In the genomic region with DNA sequence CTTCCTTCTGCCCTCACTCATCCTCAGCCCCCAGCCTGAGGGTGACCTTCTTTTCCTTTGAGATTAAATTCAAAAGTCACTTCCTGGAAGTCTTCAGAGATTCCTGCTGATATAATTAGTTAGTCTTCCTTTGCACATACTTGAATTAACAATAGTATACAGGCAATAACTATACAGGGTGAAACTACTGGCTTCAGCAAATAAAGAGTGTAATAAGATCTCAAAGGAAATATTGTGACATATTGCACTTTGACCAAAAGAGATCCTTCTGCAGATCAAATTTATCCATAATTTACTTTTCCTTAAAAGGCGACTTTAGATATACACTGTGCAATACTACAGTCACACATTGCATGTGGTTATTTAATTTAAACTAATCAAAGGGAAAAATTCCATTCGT, we compare ENCODE assay signal across 18 cellular contexts.
DNase-seq lines count a peak whose midpoint lies in the region; TF ChIP-seq lines count a peak whose summit lies in the region.
"Had no signal": no experiment of that assay in that cellular context is flagged by ENCODE, and none has a peak within 500 bp of the region (broad histone marks: within the 10 kb centered on the region; RNA-seq: fewer than 3 reads in every experiment).

No MANE protein-coding gene starts in this region.

- no peaks in the 10 kb centered on the region for H4K20me1 ChIP-seq in neural progenitor cell (ENCODE audit: low read depth)

- H2BK5ac ChIP-seq in mesenchymal stem cell (ENCODE audit: low read depth, low read length, poor library complexity, severe bottlenecking): peak overlapping the region; percentile 31

- H2AK5ac ChIP-seq in mesenchymal stem cell (ENCODE audit: low read length, severe bottlenecking): no peak overlapping the region

- intact Hi-C loops in Calu3 (cut with micrococcal nuclease; ENCODE audit: unreplicated experiment) (no loop called here), colonic mucosa (cut with DNase I) (no loop called here)

- no peak overlapping the region for H2BK15ac ChIP-seq in mesenchymal stem cell (ENCODE audit: low read depth, poor library complexity, severe bottlenecking)

- H3K27ac Mint-ChIP-seq in Calu3 (ENCODE audit: unreplicated experiment): peak overlapping the region; percentile 79
- H3K27ac Mint-ChIP-seq in neural progenitor cell: no peak overlapping the region
- H3K27ac Mint-ChIP-seq: B cell; CD8-positive, alpha-beta T cell had no signal

- no peak overlapping the region for H3K4ac ChIP-seq in mesenchymal stem cell (ENCODE audit: low read depth in 1 of 2, low read length in 2 of 2)

- H2AFZ ChIP-seq in mesenchymal stem cell (ENCODE audit: low read depth, low read length) (no peak overlapping the region), neural progenitor cell (replicated peaks) (no peak overlapping the region)

- no peak overlapping the region for H3K23ac ChIP-seq in mesenchymal stem cell (ENCODE audit: low read length in 2 of 2)

- H3K18ac ChIP-seq in mesenchymal stem cell (ENCODE audit: low read depth in 1 of 2, low read length in 2 of 2): no peak overlapping the region

- no TSS peak for BruUV-seq in Calu3 (replicated peaks; lab: Mats Ljungman, UMichigan)

- H3K4me3 ChIP-seq in mesenchymal stem cell (ENCODE audit: insufficient read depth in 1 of 2, low read depth in 1 of 2, low read length in 2 of 2): no peak overlapping the region
- no peak overlapping the region for H3K4me3 ChIP-seq in neural progenitor cell
- H3K4me3 ChIP-seq in colonic mucosa: no peak overlapping the region
- H3K4me3 ChIP-seq: MG63, SJCRH30 had no signal

- H3K9me3 Mint-ChIP-seq in Calu3 (ENCODE audit: low read depth, unreplicated experiment): no peaks in the 10 kb centered on the region
- peaks cover 3% of the 10 kb centered on the region for H3K9me3 Mint-ChIP-seq in neural progenitor cell
- H3K9me3 Mint-ChIP-seq: CD8-positive, alpha-beta T cell had no signal

- CTCF ChIA-PET in Calu3 (lab: Charles Lee): interaction anchor here (0.9 kb wide), 1 partner anchor 12 kb away, joined by 4 read pairs; no protein-coding TSS in a partner anchor

- H3K79me1 ChIP-seq in mesenchymal stem cell (replicated peaks; ENCODE audit: low read length, poor library complexity, severe bottlenecking): no peaks in the 10 kb centered on the region

- peak overlapping the region; percentile 19 for H2BK120ac ChIP-seq in mesenchymal stem cell (ENCODE audit: low read depth, low read length)

- H3K27me3 ChIP-seq in mesenchymal stem cell (ENCODE audit: control insufficient read depth in 1 of 2, insufficient read depth in 1 of 2, low read length in 2 of 2) (no peaks in the 10 kb centered on the region), neural progenitor cell (no peaks in the 10 kb centered on the region), colonic mucosa (no peaks in the 10 kb centered on the region)
- H3K27me3 ChIP-seq: MG63, SJCRH30 had no signal

- H3K4me1 ChIP-seq in mesenchymal stem cell (ENCODE audit: control insufficient read depth, insufficient read depth, low read depth, low read length) (peaks cover 1% of the 10 kb centered on the region), neural progenitor cell (no peaks in the 10 kb centered on the region), colonic mucosa (no peaks in the 10 kb centered on the region)
- H3K4me1 ChIP-seq: SJCRH30 had no signal

- H4K91ac ChIP-seq in mesenchymal stem cell (ENCODE audit: low read length): no peak overlapping the region

- H3K4me2 ChIP-seq in mesenchymal stem cell (ENCODE audit: low read length, poor library complexity, severe bottlenecking) (no peak overlapping the region), neural progenitor cell (no peak overlapping the region)

- no peak for DNase-seq in Calu3
- peak; percentile 73 for DNase-seq in NCI-H69 (lab: John Stamatoyannopoulos, UW)
- no peak for DNase-seq in mesenchymal stem cell
- DNase-seq in neural progenitor cell (ENCODE audit: low spot score): no peak
- no peak for DNase-seq in kidney tubule cell (ENCODE audit: low spot score)
- no peak for DNase-seq in dermis blood vessel endothelial cell
- no peak for DNase-seq in colonic mucosa
- DNase-seq: CD8-positive, alpha-beta T cell; DMS153; KG1; MG63; NCI-H2029; NCI-H226; NCI-H510A; NCI-H748 treated with DMSO at 0.1 percent for 48 hours; SJCRH30 had no signal

- H3K9me3 ChIP-seq in mesenchymal stem cell (ENCODE audit: control insufficient read depth, low read length): no peaks in the 10 kb centered on the region
- H3K9me3 ChIP-seq in neural progenitor cell (ENCODE audit: low read depth): no peaks in the 10 kb centered on the region
- no peaks in the 10 kb centered on the region for H3K9me3 ChIP-seq in colonic mucosa
- H3K9me3 ChIP-seq: MG63, SJCRH30 had no signal

- H3K27me3 Mint-ChIP-seq in Calu3 (ENCODE audit: unreplicated experiment): no peaks in the 10 kb centered on the region
- no peaks in the 10 kb centered on the region for H3K27me3 Mint-ChIP-seq in neural progenitor cell (ENCODE audit: insufficient read depth, low read depth)
- H3K27me3 Mint-ChIP-seq: B cell had no signal

- peaks cover 10% of the 10 kb centered on the region for H3F3A ChIP-seq in neural progenitor cell (ENCODE audit: low read depth)

- H3K14ac ChIP-seq in mesenchymal stem cell (ENCODE audit: low read length in 2 of 2): no peak overlapping the region

- no peak overlapping the region for H2BK12ac ChIP-seq in mesenchymal stem cell (ENCODE audit: low read length in 2 of 2)

- peak overlapping the region; percentile 56 for H3K27ac ChIP-seq in mesenchymal stem cell (ENCODE audit: low read length, poor library complexity, severe bottlenecking)
- peak overlapping the region; percentile 11 for H3K27ac ChIP-seq in neural progenitor cell
- H3K27ac ChIP-seq in colonic mucosa: no peak overlapping the region
- H3K27ac ChIP-seq: C4-2B, SJCRH30 had no signal

- H3K79me2 ChIP-seq in neural progenitor cell (ENCODE audit: low read depth): peaks cover 15% of the 10 kb centered on the region

- no peaks in the 10 kb centered on the region for H3K36me3 Mint-ChIP-seq in Calu3 (ENCODE audit: insufficient read depth, unreplicated experiment)
- peaks cover 9% of the 10 kb centered on the region for H3K36me3 Mint-ChIP-seq in neural progenitor cell
- H3K36me3 Mint-ChIP-seq: CD8-positive, alpha-beta T cell had no signal

- H3K36me3 ChIP-seq in mesenchymal stem cell (ENCODE audit: control insufficient read depth in 1 of 2, insufficient read depth in 2 of 2, low read depth in 1 of 2, low read length in 2 of 2) (no peaks in the 10 kb centered on the region), neural progenitor cell (peaks cover 12% of the 10 kb centered on the region), colonic mucosa (no peaks in the 10 kb centered on the region)
- H3K36me3 ChIP-seq: MG63, SJCRH30 had no signal

- H4K8ac ChIP-seq in mesenchymal stem cell (ENCODE audit: low read length): no peak overlapping the region

- TF ChIP-seq CTCF in Calu3 (IDR thresholded peaks at IDR 0.05; ENCODE audit: unreplicated experiment) (no peak), neural progenitor cell (IDR thresholded peaks at IDR 0.05) (no peak), colonic mucosa (IDR thresholded peaks at IDR 0.05) (no peak)

- H3K4me1 Mint-ChIP-seq in Calu3 (ENCODE audit: low read depth, unreplicated experiment) (peaks cover 31% of the 10 kb centered on the region), neural progenitor cell (no peaks in the 10 kb centered on the region)
- H3K4me1 Mint-ChIP-seq: B cell had no signal

- no peak overlapping the region for H3K9ac ChIP-seq in mesenchymal stem cell (ENCODE audit: low read length)
- H3K9ac ChIP-seq in neural progenitor cell: no peak overlapping the region
- H3K9ac ChIP-seq in colonic mucosa (ENCODE audit: low read depth in 2 of 2, low read length in 2 of 2): no peak overlapping the region

- WGBS in mesenchymal stem cell: 80% methylated on average over 2 of the region's 2 CpGs

- H3K4me3 Mint-ChIP-seq in Calu3 (ENCODE audit: low read depth, unreplicated experiment): peak overlapping the region; percentile 28
- H3K4me3 Mint-ChIP-seq in neural progenitor cell: no peak overlapping the region
- H3K4me3 Mint-ChIP-seq: B cell; CD8-positive, alpha-beta T cell had no signal
